In the genomic region with DNA sequence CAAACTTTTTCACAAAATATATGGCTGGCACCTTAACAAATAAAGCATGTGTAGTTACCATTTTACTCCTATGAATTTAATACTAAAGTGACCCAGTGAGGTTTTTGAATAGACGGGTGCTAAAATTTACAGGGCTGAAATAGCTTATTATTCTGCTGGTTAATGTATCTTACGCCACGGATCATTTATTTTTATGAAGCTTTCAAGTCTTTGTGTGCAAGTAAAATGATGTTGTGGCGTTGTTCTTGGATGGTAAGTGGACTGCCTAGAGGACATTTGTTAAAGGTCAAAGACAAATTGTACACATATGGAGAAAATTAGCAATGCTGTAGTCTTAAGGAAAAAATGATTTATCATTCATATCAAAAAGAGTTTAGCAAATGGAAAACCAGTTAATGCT, we compare ENCODE assay signal across 29 cellular contexts. TPM values are rescaled to one million over a fixed set of nuclear protein-coding genes. Genes with fewer than 3 reads are reported as not detected.
DNase-seq lines count a peak whose midpoint lies in the region; ATAC-seq and TF ChIP-seq lines count a peak whose summit lies in the region.
"Had no signal": no experiment of that assay in that cellular context is flagged by ENCODE, and none has a peak within 500 bp of the region (broad histone marks: within the 10 kb centered on the region; RNA-seq: fewer than 3 reads in every experiment).

No MANE protein-coding gene starts in this region.

- POLR2A ChIA-PET in OCI-LY7 (lab: Charles Lee) = interaction anchor here (0.5 to 3.1 kb wide), 9 partner anchors 10 to 662 kb away, joined by 3 to 15 read pairs (median 3); no protein-coding TSS in a partner anchor

- H3K36me3 ChIP-seq in OCI-LY7 (ENCODE audit: insufficient read depth, low read length) = no peaks in the 10 kb centered on the region; the same call in 1 of the 2 replicates
- H3K36me3 ChIP-seq in osteoblast (ENCODE audit: insufficient read depth, low read length) = no peaks in the 10 kb centered on the region
- H3K36me3 ChIP-seq: ascending aorta, BE2C, gastroesophageal sphincter had no signal

- peaks cover 5% of the 10 kb centered on the region; the same call in 1 of the 2 replicates for H3K9me3 ChIP-seq in OCI-LY7 (ENCODE audit: low read length)
- H3K9me3 ChIP-seq in osteoblast (ENCODE audit: low read depth, low read length) = no peaks in the 10 kb centered on the region
- H3K9me3 ChIP-seq: ascending aorta, BE2C had no signal

- H3K4me3 ChIP-seq in OCI-LY7 (ENCODE audit: low read depth, low read length, poor library complexity, severe bottlenecking) (no peak overlapping the region), osteoblast (ENCODE audit: insufficient read depth, low read length) (no peak overlapping the region)
- H3K4me3 ChIP-seq: ascending aorta, gastroesophageal sphincter had no signal

- H3K27ac Mint-ChIP-seq in natural killer cell (no peak overlapping the region), endothelial cell (ENCODE audit: unreplicated experiment) (no peak overlapping the region)
- H3K27ac Mint-ChIP-seq: activated naive CD4-positive, alpha-beta T cell treated with anti-CD3 and anti-CD28 coated beads, Interleukin-2, amount 50 U/mL, for 24 hours; T-cell had no signal

- H3K79me2 ChIP-seq in OCI-LY7 (ENCODE audit: insufficient read depth, low read depth, low read length) (no peaks in the 10 kb centered on the region), osteoblast (ENCODE audit: insufficient read depth, low read length) (no peaks in the 10 kb centered on the region)

- no peak overlapping the region for H3K4me3 Mint-ChIP-seq in natural killer cell
- no peak overlapping the region for H3K4me3 Mint-ChIP-seq in endothelial cell (ENCODE audit: unreplicated experiment)
- H3K4me3 Mint-ChIP-seq: activated naive CD4-positive, alpha-beta T cell treated with anti-CD3 and anti-CD28 coated beads, Interleukin-2, amount 50 U/mL, for 24 hours; T-cell had no signal

- CTCF ChIA-PET in OCI-LY7 (lab: Charles Lee; ENCODE audit: unreplicated experiment) = no interaction called here

- no peaks in the 10 kb centered on the region for H4K20me1 ChIP-seq in OCI-LY7 (ENCODE audit: insufficient read depth, low read length)
- H4K20me1 ChIP-seq in osteoblast (ENCODE audit: insufficient read depth, low read length) = no peaks in the 10 kb centered on the region

- DNase-seq in NCI-H1436 treated with DMSO at 0.1 percent for 48 hours (lab: John Stamatoyannopoulos, UW) (peak; percentile 5), NCI-H1436 (lab: John Stamatoyannopoulos, UW) (no peak), NCI-H2107 (lab: John Stamatoyannopoulos, UW) (peak; percentile 33), OCI-LY7 (ENCODE audit: low spot score) (no peak), osteoblast (ENCODE audit: insufficient read length, low spot score, missing footprints) (no peak), sciatic nerve (ENCODE audit: low spot score) (no peak), natural killer cell (no peak), endothelial cell (ENCODE audit: low spot score) (no peak)
- DNase-seq: BE2C; central memory CD4-positive, alpha-beta T cell; NCI-H226; occipital lobe; right cardiac atrium; Right ventricle myocardium superior; T-cell had no signal

- ATAC-seq in sciatic nerve = no peak
- no peak for ATAC-seq in natural killer cell
- ATAC-seq: gastroesophageal sphincter, HCT116, HepG2, right cardiac atrium, T-cell had no signal

- intact Hi-C loops in OCI-LY7 (cut with micrococcal nuclease; ENCODE audit: unreplicated experiment) (no loop called here), sciatic nerve (cut with DNase I) (no loop called here), natural killer cell (cut with micrococcal nuclease) (no loop called here)

- no peaks in the 10 kb centered on the region for H3K36me3 Mint-ChIP-seq in natural killer cell
- H3K36me3 Mint-ChIP-seq in endothelial cell (ENCODE audit: low read depth, unreplicated experiment) = peaks cover 44% of the 10 kb centered on the region
- H3K36me3 Mint-ChIP-seq: activated naive CD4-positive, alpha-beta T cell treated with anti-CD3 and anti-CD28 coated beads, Interleukin-2, amount 50 U/mL, for 24 hours; T-cell had no signal

- TF ChIP-seq CTCF in OCI-LY7 (conservative IDR thresholded peaks at IDR 0.05; ENCODE audit: low read length) = no peak
- TF ChIP-seq CTCF in osteoblast (IDR thresholded peaks at IDR 0.05; ENCODE audit: extremely low read depth, low read depth, low read length) = no peak
- TF ChIP-seq CTCF in natural killer cell (IDR thresholded peaks at IDR 0.05) = no peak
- TF ChIP-seq CTCF in endothelial cell (IDR thresholded peaks at IDR 0.05; ENCODE audit: unreplicated experiment) = no peak

- no peaks in the 10 kb centered on the region for H3K9me2 ChIP-seq in OCI-LY7 (ENCODE audit: insufficient read depth, low read length)

- H3K4me2 ChIP-seq in OCI-LY7 (ENCODE audit: low read length) = peak overlapping the region; percentile 47; the same call in 1 of the 2 replicates
- H3K4me2 ChIP-seq in osteoblast (ENCODE audit: insufficient read depth, low read length) = peak overlapping the region; percentile 70

- no peaks in the 10 kb centered on the region for H3K4me1 Mint-ChIP-seq in natural killer cell
- H3K4me1 Mint-ChIP-seq in endothelial cell (ENCODE audit: unreplicated experiment) = no peaks in the 10 kb centered on the region
- H3K4me1 Mint-ChIP-seq: activated naive CD4-positive, alpha-beta T cell treated with anti-CD3 and anti-CD28 coated beads, Interleukin-2, amount 50 U/mL, for 24 hours; T-cell had no signal

- H3K27ac ChIP-seq in OCI-LY7 (ENCODE audit: low read depth, low read length, poor library complexity, severe bottlenecking) (no peak overlapping the region), osteoblast (ENCODE audit: low read depth, low read length) (no peak overlapping the region)
- H3K27ac ChIP-seq: 22Rv1, ascending aorta, gastroesophageal sphincter had no signal

- H3K27me3 ChIP-seq in osteoblast (ENCODE audit: insufficient read depth, low read length) = no peaks in the 10 kb centered on the region
- H3K27me3 ChIP-seq: ascending aorta, BE2C, gastroesophageal sphincter had no signal

- peak overlapping the region; percentile 75; the same call in 1 of the 2 replicates for H2AFZ ChIP-seq in OCI-LY7 (ENCODE audit: low read length)
- H2AFZ ChIP-seq in osteoblast (ENCODE audit: low read length) = no peak overlapping the region

- H3K27me3 Mint-ChIP-seq in natural killer cell (ENCODE audit: low read depth in 2 of 2) (peaks cover 14 to 23% of the 10 kb centered on the region in 2 donors), endothelial cell (ENCODE audit: unreplicated experiment) (peaks cover 6% of the 10 kb centered on the region)
- H3K27me3 Mint-ChIP-seq: activated naive CD4-positive, alpha-beta T cell treated with anti-CD3 and anti-CD28 coated beads, Interleukin-2, amount 50 U/mL, for 24 hours had no signal

- H3K4me1 ChIP-seq in OCI-LY7 (ENCODE audit: insufficient read depth, low read length, poor library complexity, severe bottlenecking) (peaks cover 31% of the 10 kb centered on the region), osteoblast (ENCODE audit: insufficient read depth, low read length) (no peaks in the 10 kb centered on the region)
- H3K4me1 ChIP-seq: ascending aorta, BE2C, gastroesophageal sphincter had no signal

- BruUV-seq in OCI-LY7 (replicated peaks; lab: Mats Ljungman, UMichigan) = no TSS peak

- H3K9me3 Mint-ChIP-seq in natural killer cell (no peaks in the 10 kb centered on the region), endothelial cell (ENCODE audit: unreplicated experiment) (peaks cover 17% of the 10 kb centered on the region)
- H3K9me3 Mint-ChIP-seq: activated naive CD4-positive, alpha-beta T cell treated with anti-CD3 and anti-CD28 coated beads, Interleukin-2, amount 50 U/mL, for 24 hours had no signal

RNA-seq across cellular contexts. Expression of gene INSL5, which starts 22.8 kb away (rescaled TPM):
- total RNA-seq in OCI-LY7 (2014; rRNA removed; shearing (Covaris generic)) = not detected in 2 replicates
- total RNA-seq in OCI-LY7 (2022) = not detected in 2 replicates
- total RNA-seq in osteoblast = not detected in 2 replicates
- not detected for total RNA-seq in sciatic nerve
- not detected for total RNA-seq in natural killer cell
- not detected for total RNA-seq in endothelial cell (ENCODE audit: unreplicated experiment)
- total RNA-seq: activated CD8-positive, alpha-beta memory T cell treated with anti-CD3 and anti-CD28 coated beads for 36 hours; ascending aorta; dermis microvascular lymphatic vessel endothelial cell; G401; gastroesophageal sphincter; HepG2; kidney epithelial cell; lung microvascular endothelial cell; myocyte; occipital lobe; right cardiac atrium; Right ventricle myocardium superior; subcutaneous adipose tissue; T-cell; ureter had no signal

RNA-seq across cellular contexts. Expression of gene DYNLT5, which starts 26.0 kb away (rescaled TPM):
- 0.59 and 0.66 TPM in 2 replicates for total RNA-seq in OCI-LY7 (2014; rRNA removed; shearing (Covaris generic))
- 0.30 TPM in 1 of 2 replicates, not detected in the other for total RNA-seq in OCI-LY7 (2022)
- 1.2 and 1.4 TPM in 2 replicates for total RNA-seq in osteoblast
- total RNA-seq in sciatic nerve = 9.0 TPM
- total RNA-seq in natural killer cell = under 1 TPM in 1 of 3 donors, not detected in 2; 0.35 TPM
- total RNA-seq in endothelial cell (ENCODE audit: unreplicated experiment) = 57.9 TPM
- total RNA-seq: activated CD8-positive, alpha-beta memory T cell treated with anti-CD3 and anti-CD28 coated beads for 36 hours; G401; HepG2; kidney epithelial cell; myocyte had no signal

Comparison
In these comparisons a context has a peak if more than half of its experiments do, and no peak if none do; other contexts are left out.
1. DNase-seq: peak in NCI-H1436 treated with DMSO at 0.1 percent for 48 hours (single experiment) and NCI-H2107 (single experiment); none in NCI-H1436 (single experiment), OCI-LY7 (single experiment), osteoblast (single experiment), sciatic nerve (single experiment), natural killer cell (single experiment) and endothelial cell (single experiment).